Comparison of ENCODE assay signal across 1 cellular context in genomic region chr7:128444242-128444641, GRCh38.
TF ChIP-seq lines count a peak whose summit lies in the region.

No MANE protein-coding gene starts in this region.

TF ChIP-seq in GM12878, 131 proteins besides CTCF, POLR2A, EP300 and RAD21 (continued from another document):
- TF ChIP-seq, protein P1, sequence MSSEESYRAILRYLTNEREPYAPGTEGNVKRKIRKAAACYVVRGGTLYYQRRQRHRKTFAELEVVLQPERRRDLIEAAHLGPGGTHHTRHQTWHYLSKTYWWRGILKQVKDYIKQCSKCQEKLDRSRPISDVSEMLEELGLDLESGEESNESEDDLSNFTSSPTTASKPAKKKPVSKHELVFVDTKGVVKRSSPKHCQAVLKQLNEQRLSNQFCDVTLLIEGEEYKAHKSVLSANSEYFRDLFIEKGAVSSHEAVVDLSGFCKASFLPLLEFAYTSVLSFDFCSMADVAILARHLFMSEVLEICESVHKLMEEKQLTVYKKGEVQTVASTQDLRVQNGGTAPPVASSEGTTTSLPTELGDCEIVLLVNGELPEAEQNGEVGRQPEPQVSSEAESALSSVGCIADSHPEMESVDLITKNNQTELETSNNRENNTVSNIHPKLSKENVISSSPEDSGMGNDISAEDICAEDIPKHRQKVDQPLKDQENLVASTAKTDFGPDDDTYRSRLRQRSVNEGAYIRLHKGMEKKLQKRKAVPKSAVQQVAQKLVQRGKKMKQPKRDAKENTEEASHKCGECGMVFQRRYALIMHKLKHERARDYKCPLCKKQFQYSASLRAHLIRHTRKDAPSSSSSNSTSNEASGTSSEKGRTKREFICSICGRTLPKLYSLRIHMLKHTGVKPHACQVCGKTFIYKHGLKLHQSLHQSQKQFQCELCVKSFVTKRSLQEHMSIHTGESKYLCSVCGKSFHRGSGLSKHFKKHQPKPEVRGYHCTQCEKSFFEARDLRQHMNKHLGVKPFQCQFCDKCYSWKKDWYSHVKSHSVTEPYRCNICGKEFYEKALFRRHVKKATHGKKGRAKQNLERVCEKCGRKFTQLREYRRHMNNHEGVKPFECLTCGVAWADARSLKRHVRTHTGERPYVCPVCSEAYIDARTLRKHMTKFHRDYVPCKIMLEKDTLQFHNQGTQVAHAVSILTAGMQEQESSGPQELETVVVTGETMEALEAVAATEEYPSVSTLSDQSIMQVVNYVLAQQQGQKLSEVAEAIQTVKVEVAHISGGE (CRISPR knock-in tag; IDR thresholded peaks at IDR 0.05) = no peak
- TF ChIP-seq SIX5 (IDR thresholded peaks at IDR 0.05; ENCODE audit: low read depth, low read length, severe bottlenecking) = no peak
- no peak for TF ChIP-seq ZSCAN29 (IDR thresholded peaks at IDR 0.05)
- TF ChIP-seq, protein P2, sequence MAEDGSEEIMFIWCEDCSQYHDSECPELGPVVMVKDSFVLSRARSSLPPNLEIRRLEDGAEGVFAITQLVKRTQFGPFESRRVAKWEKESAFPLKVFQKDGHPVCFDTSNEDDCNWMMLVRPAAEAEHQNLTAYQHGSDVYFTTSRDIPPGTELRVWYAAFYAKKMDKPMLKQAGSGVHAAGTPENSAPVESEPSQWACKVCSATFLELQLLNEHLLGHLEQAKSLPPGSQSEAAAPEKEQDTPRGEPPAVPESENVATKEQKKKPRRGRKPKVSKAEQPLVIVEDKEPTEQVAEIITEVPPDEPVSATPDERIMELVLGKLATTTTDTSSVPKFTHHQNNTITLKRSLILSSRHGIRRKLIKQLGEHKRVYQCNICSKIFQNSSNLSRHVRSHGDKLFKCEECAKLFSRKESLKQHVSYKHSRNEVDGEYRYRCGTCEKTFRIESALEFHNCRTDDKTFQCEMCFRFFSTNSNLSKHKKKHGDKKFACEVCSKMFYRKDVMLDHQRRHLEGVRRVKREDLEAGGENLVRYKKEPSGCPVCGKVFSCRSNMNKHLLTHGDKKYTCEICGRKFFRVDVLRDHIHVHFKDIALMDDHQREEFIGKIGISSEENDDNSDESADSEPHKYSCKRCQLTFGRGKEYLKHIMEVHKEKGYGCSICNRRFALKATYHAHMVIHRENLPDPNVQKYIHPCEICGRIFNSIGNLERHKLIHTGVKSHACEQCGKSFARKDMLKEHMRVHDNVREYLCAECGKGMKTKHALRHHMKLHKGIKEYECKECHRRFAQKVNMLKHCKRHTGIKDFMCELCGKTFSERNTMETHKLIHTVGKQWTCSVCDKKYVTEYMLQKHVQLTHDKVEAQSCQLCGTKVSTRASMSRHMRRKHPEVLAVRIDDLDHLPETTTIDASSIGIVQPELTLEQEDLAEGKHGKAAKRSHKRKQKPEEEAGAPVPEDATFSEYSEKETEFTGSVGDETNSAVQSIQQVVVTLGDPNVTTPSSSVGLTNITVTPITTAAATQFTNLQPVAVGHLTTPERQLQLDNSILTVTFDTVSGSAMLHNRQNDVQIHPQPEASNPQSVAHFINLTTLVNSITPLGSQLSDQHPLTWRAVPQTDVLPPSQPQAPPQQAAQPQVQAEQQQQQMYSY (CRISPR knock-in tag; IDR thresholded peaks at IDR 0.05) = no peak
- no peak for TF ChIP-seq SPI1 (IDR thresholded peaks at IDR 0.05; ENCODE audit: borderline replicate concordance, insufficient read depth, low read depth, low read length)
- TF ChIP-seq, protein P3, sequence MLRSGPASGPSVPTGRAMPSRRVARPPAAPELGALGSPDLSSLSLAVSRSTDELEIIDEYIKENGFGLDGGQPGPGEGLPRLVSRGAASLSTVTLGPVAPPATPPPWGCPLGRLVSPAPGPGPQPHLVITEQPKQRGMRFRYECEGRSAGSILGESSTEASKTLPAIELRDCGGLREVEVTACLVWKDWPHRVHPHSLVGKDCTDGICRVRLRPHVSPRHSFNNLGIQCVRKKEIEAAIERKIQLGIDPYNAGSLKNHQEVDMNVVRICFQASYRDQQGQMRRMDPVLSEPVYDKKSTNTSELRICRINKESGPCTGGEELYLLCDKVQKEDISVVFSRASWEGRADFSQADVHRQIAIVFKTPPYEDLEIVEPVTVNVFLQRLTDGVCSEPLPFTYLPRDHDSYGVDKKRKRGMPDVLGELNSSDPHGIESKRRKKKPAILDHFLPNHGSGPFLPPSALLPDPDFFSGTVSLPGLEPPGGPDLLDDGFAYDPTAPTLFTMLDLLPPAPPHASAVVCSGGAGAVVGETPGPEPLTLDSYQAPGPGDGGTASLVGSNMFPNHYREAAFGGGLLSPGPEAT (IDR thresholded peaks at IDR 0.05; ENCODE audit: low read depth) = peak; percentile 41; the same call in 1 of the 2 replicates
- TF ChIP-seq USF1 (IDR thresholded peaks at IDR 0.05; ENCODE audit: borderline replicate concordance, extremely low read length, insufficient read depth, low read depth, low read length) = no peak
- peak in 1 of 2 experiments; percentile 54; a peak in 1 of 4 replicates for TF ChIP-seq BHLHE40 (IDR thresholded peaks at IDR 0.05; ENCODE audit: borderline replicate concordance in 1 of 2, low read depth in 2 of 2, low read length in 1 of 2)
- TF ChIP-seq USF2 (IDR thresholded peaks at IDR 0.05; ENCODE audit: borderline replicate concordance, low read depth, low read length) = no peak
- no peak for TF ChIP-seq CBX5 (IDR thresholded peaks at IDR 0.05; ENCODE audit: low read depth)
- TF ChIP-seq, protein P4, sequence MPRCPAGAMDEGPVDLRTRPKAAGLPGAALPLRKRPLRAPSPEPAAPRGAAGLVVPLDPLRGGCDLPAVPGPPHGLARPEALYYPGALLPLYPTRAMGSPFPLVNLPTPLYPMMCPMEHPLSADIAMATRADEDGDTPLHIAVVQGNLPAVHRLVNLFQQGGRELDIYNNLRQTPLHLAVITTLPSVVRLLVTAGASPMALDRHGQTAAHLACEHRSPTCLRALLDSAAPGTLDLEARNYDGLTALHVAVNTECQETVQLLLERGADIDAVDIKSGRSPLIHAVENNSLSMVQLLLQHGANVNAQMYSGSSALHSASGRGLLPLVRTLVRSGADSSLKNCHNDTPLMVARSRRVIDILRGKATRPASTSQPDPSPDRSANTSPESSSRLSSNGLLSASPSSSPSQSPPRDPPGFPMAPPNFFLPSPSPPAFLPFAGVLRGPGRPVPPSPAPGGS (IDR thresholded peaks at IDR 0.05; ENCODE audit: borderline replicate concordance, insufficient read depth, low read depth, low read length, poor library complexity, severe bottlenecking) = no peak
- TF ChIP-seq BCL11A (IDR thresholded peaks at IDR 0.05; ENCODE audit: low read depth, low read length) = no peak
- TF ChIP-seq NBN (IDR thresholded peaks at IDR 0.05) = 0 out of 2 replicates have a peak, but pooled peaks have one; percentile 24
- no peak for TF ChIP-seq CREB1 (IDR thresholded peaks at IDR 0.05; ENCODE audit: low read depth)
- no peak for TF ChIP-seq POLR2AphosphoS5 (IDR thresholded peaks at IDR 0.05; ENCODE audit: low read length)
- peak; percentile 49 for TF ChIP-seq ATF7 (IDR thresholded peaks at IDR 0.05; ENCODE audit: low read depth)
- peak; percentile 79 for TF ChIP-seq RAD51 (IDR thresholded peaks at IDR 0.05)
- peak; percentile 75 for TF ChIP-seq ZNF687 (IDR thresholded peaks at IDR 0.05)
- no peak for TF ChIP-seq RB1 (IDR thresholded peaks at IDR 0.05; ENCODE audit: borderline replicate concordance)
TF ChIP-seq in GM12878: peak in this region for 6.
